25 cellular contexts compared by ENCODE assay signal in genomic region chr6:101689156-101689555, GRCh38.
"Had no signal": no experiment of that assay in that cellular context is flagged by ENCODE, and none has a peak within 500 bp of the region (broad histone marks: within the 10 kb centered on the region; RNA-seq: fewer than 3 reads in every experiment).

No MANE protein-coding gene starts in this region.

- H3K4me1 Mint-ChIP-seq: immature natural killer cell; natural killer cell; stimulated activated memory B cell treated with anti-CD40 and anti-IgM and Interleukin-4, amounts not matched to agents 10 μg/mL and 1 μg/mL and 100 μg/mL, for 72 hours; stimulated activated naive CD8-positive, alpha-beta T cell treated with anti-CD3 and anti-CD28 coated beads, Interleukin-15, amount 100 ng/mL, for 72 hours had no signal

- H3K36me3 ChIP-seq: left lung, lower lobe of right lung, ovary, right atrium auricular region, right lobe of liver, thyroid gland, transverse colon, upper lobe of left lung, vagina had no signal

- H3K4me3 ChIP-seq: left lung, lower lobe of right lung, ovary, right atrium auricular region, right lobe of liver, smooth muscle cell, thyroid gland, transverse colon, upper lobe of left lung, vagina had no signal

- H3K27ac ChIP-seq: left lung, lower lobe of right lung, ovary, right atrium auricular region, right lobe of liver, thyroid gland, transverse colon, upper lobe of left lung, vagina had no signal

- DNase-seq: hypothalamus; immature natural killer cell; kidney; left colon; left lung; lower lobe of right lung; mesenchymal stem cell; natural killer cell; ovary; right lobe of liver; stimulated activated CD4-positive, alpha-beta T cell treated with anti-CD3 and anti-CD28 coated beads, Interleukin-1b, Interleukin-23, amount 100 ng/mL, for 48 hours; stimulated activated CD4-positive, alpha-beta T cell treated with anti-CD3 and anti-CD28 coated beads, Interleukin-2, amount 100 ng/mL, for 48 hours; stimulated activated CD4-positive, alpha-beta T cell treated with anti-CD3 and anti-CD28 coated beads, Interleukin-4, amount 100 ng/mL, for 4 hours; stimulated activated CD8-positive, alpha-beta memory T cell treated with anti-CD3 and anti-CD28 coated beads, Interleukin-4, amount 100 ng/mL, for 48 hours; stimulated activated naive CD4-positive, alpha-beta T cell treated with Interleukin-2 at 50 U/mL for 16 hours; stimulated activated naive CD8-positive, alpha-beta T cell treated with anti-CD3 and anti-CD28 coated beads, Interleukin-15, amount 100 ng/mL, for 72 hours; substantia nigra; thyroid gland; transverse colon; upper lobe of left lung had no signal

- H3K9me3 ChIP-seq: left lung, lower lobe of right lung, ovary, right atrium auricular region, right lobe of liver, thyroid gland, transverse colon, upper lobe of left lung, vagina had no signal

- ATAC-seq: left colon; left lung; lower lobe of right lung; natural killer cell; right lobe of liver; stimulated activated memory B cell treated with anti-CD40 and anti-IgM and Interleukin-4, amounts not matched to agents 10 μg/mL and 1 μg/mL and 100 μg/mL, for 72 hours; stimulated activated naive CD8-positive, alpha-beta T cell treated with anti-CD3 and anti-CD28 coated beads, Interleukin-15, amount 100 ng/mL, for 72 hours had no signal

- H3K4me3 Mint-ChIP-seq: immature natural killer cell; natural killer cell; stimulated activated memory B cell treated with anti-CD40 and anti-IgM and Interleukin-4, amounts not matched to agents 10 μg/mL and 1 μg/mL and 100 μg/mL, for 72 hours; stimulated activated naive CD8-positive, alpha-beta T cell treated with anti-CD3 and anti-CD28 coated beads, Interleukin-15, amount 100 ng/mL, for 72 hours had no signal

- H3K27me3 ChIP-seq: left lung, ovary, right atrium auricular region, right lobe of liver, thyroid gland, transverse colon, upper lobe of left lung, vagina had no signal

- H3K4me1 ChIP-seq: left lung, lower lobe of right lung, right atrium auricular region, right lobe of liver, thyroid gland, transverse colon, upper lobe of left lung, vagina had no signal

- H3K27me3 Mint-ChIP-seq: progenitor cell of endocrine pancreas; stimulated activated memory B cell treated with anti-CD40 and anti-IgM and Interleukin-4, amounts not matched to agents 10 μg/mL and 1 μg/mL and 100 μg/mL, for 72 hours; stimulated activated naive CD8-positive, alpha-beta T cell treated with anti-CD3 and anti-CD28 coated beads, Interleukin-15, amount 100 ng/mL, for 72 hours had no signal

- H3K27ac Mint-ChIP-seq: immature natural killer cell; natural killer cell; progenitor cell of endocrine pancreas; stimulated activated memory B cell treated with anti-CD40 and anti-IgM and Interleukin-4, amounts not matched to agents 10 μg/mL and 1 μg/mL and 100 μg/mL, for 72 hours; stimulated activated naive CD8-positive, alpha-beta T cell treated with anti-CD3 and anti-CD28 coated beads, Interleukin-15, amount 100 ng/mL, for 72 hours had no signal

- H3K9me3 Mint-ChIP-seq: stimulated activated memory B cell treated with anti-CD40 and anti-IgM and Interleukin-4, amounts not matched to agents 10 μg/mL and 1 μg/mL and 100 μg/mL, for 72 hours had no signal

- H3K36me3 Mint-ChIP-seq: immature natural killer cell; stimulated activated memory B cell treated with anti-CD40 and anti-IgM and Interleukin-4, amounts not matched to agents 10 μg/mL and 1 μg/mL and 100 μg/mL, for 72 hours had no signal
